18 cellular contexts compared by ENCODE assay signal in the genomic region with DNA sequence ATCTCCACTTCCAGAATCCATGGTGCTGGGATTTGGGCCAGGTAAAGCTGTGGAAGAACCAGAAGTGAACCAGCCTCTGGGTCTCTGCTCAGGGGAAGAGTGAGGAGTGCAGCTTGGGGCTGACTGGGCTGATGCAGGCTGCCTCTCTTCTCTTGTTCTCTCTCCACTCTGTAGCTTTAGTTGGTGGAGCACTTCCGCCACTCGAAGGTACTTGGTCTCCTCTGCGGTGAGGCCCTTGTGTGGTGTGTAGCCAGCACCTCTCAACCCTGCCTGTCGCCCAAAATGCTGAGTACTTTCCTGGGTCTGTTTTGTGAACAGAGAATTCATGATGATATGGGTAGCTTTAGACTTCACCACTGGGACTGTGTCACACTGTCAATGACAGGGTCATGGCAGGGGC.
"Had no signal": no experiment of that assay in that cellular context is flagged by ENCODE, and none has a peak within 500 bp of the region (broad histone marks: within the 10 kb centered on the region; RNA-seq: fewer than 3 reads in every experiment).

No MANE protein-coding gene starts in this region.

- H3K4me3 ChIP-seq: gastrocnemius medialis, heart left ventricle, ovary, right lobe of liver, upper lobe of left lung had no signal

- H3K27ac Mint-ChIP-seq: activated B cell treated with CpG ODN at 0.5 μM for 24 hours; activated naive CD8-positive, alpha-beta T cell treated with anti-CD3 and anti-CD28 coated beads for 36 hours; dendritic cell treated with granulocyte-macrophage colony-stimulating factor and Interleukin-4, amounts not matched to agents 40 ng/mL and 50 ng/mL, for 4 days; endodermal cell; immature natural killer cell; mesothelial cell of epicardium; stimulated activated naive CD8-positive, alpha-beta T cell treated with anti-CD3 and anti-CD28 coated beads, Interleukin-15, Interleukin-2, amounts not matched to agents 100 ng/mL and 50 ng/mL, for 24 hours; T-helper 2 cell treated with Interferon-gamma antibody and Interleukin-4, amounts not matched to agents 5 μg/mL and 100 μg/mL, for 36 hours had no signal

- H3K27me3 ChIP-seq: gastrocnemius medialis, heart left ventricle, ovary, right lobe of liver, upper lobe of left lung had no signal

- ATAC-seq: activated T-cell treated with anti-CD3 and anti-CD28 coated beads, Interleukin-2, amount 50 U/mL, for 4 hours; gastrocnemius medialis; heart left ventricle; right lobe of liver had no signal

- H3K36me3 ChIP-seq: gastrocnemius medialis, heart left ventricle, ovary, right lobe of liver, upper lobe of left lung had no signal

- H3K4me1 ChIP-seq: right lobe of liver had no signal

- H3K4me3 Mint-ChIP-seq: activated B cell treated with CpG ODN at 0.5 μM for 24 hours; activated naive CD8-positive, alpha-beta T cell treated with anti-CD3 and anti-CD28 coated beads for 36 hours; activated T-cell treated with anti-CD3 and anti-CD28 coated beads, Interleukin-2, amount 50 U/mL, for 4 hours; dendritic cell treated with granulocyte-macrophage colony-stimulating factor and Interleukin-4, amounts not matched to agents 40 ng/mL and 50 ng/mL, for 4 days; endodermal cell; immature natural killer cell; mesothelial cell of epicardium; stimulated activated naive CD8-positive, alpha-beta T cell treated with anti-CD3 and anti-CD28 coated beads, Interleukin-15, Interleukin-2, amounts not matched to agents 100 ng/mL and 50 ng/mL, for 24 hours; T-helper 2 cell treated with Interferon-gamma antibody and Interleukin-4, amounts not matched to agents 5 μg/mL and 100 μg/mL, for 36 hours had no signal

- DNase-seq: activated B cell treated with CpG ODN at 0.5 μM for 24 hours; activated CD4-positive, alpha-beta T cell treated with anti-CD3 and anti-CD28 coated beads for 48 hours; activated effector memory CD4-positive, alpha-beta T cell treated with anti-CD3 and anti-CD28 coated beads, Interleukin-2, amount 50 U/mL, for 16 hours; activated naive CD8-positive, alpha-beta T cell treated with anti-CD3 and anti-CD28 coated beads for 36 hours; activated T-cell treated with anti-CD3 and anti-CD28 coated beads, Interleukin-2, amount 50 U/mL, for 4 hours; anterior cingulate cortex; cerebellar nuclear complex; endodermal cell; gastrocnemius medialis; immature natural killer cell; ovary; right lobe of liver had no signal

- H3K9me3 ChIP-seq: gastrocnemius medialis, ovary had no signal

- H3K27me3 Mint-ChIP-seq: activated naive CD8-positive, alpha-beta T cell treated with anti-CD3 and anti-CD28 coated beads for 36 hours; dendritic cell treated with granulocyte-macrophage colony-stimulating factor and Interleukin-4, amounts not matched to agents 40 ng/mL and 50 ng/mL, for 4 days had no signal

- H3K27ac ChIP-seq: gastrocnemius medialis, heart left ventricle, ovary, right lobe of liver, upper lobe of left lung had no signal
